Comparison of ENCODE assay signal across 8 cellular contexts in the genomic region with DNA sequence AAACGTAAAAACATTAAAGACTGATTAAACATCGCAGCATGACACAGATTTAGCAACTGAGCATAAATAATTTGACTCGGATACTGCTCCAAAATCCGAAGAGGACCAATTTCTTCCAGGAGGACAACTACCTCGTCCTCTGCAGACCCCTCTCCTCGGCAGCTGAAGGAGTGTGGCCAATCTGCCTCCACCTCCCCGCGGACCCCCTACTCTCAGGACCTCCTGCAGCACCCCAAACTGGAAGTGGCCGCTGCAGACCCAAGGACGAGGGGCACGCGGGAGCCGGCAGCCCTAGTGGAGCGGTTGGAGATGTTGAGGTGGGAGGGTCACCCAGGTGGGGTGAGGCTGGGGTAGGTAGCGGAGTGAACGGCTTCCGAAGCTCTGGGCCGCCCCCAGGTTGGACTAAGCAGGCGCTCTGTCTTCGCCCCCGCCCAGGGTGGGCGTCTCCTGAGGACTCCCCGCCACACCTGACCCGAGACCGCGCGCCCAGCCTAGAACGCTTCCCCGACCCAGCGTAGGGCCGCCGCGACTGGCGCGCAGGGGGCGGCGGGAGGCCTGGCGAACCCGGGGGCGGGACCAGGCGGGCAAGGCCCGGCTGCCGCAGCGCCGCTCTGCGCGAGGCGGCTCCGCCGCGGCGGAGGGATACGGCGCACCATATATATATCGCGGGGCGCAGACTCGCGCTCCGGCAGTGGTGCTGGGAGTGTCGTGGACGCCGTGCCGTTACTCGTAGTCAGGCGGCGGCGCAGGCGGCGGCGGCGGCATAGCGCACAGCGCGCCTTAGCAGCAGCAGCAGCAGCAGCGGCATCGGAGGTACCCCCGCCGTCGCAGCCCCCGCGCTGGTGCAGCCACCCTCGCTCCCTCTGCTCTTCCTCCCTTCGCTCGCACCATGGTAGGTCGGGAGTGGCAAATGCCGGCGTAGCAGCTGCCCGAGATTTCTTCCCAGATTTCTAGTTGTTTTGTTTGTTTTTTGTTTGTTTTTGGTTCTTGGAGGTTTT. TPM values are rescaled to one million over a fixed set of nuclear protein-coding genes. Genes with fewer than 3 reads are reported as not detected.
DNase-seq lines count a peak whose midpoint lies in the region; ATAC-seq, FAIRE-seq and TF ChIP-seq lines count a peak whose summit lies in the region.

Gene CALM1, plus strand, starts transcription at position 688 of the 998 bp plus-strand sequence. Its CDS starts 202 bp downstream, at position 890.

- H2AFZ ChIP-seq in H1 (ENCODE audit: low read length), result peak within 1 kb of the TSS; percentile 75; the same call in 1 of the 2 replicates

- POLR2A ChIA-PET in CD8-positive, alpha-beta T cell (lab: Charles Lee), result interaction anchor here (0.5 to 4.7 kb wide), 11 partner anchors 9 to 1725 kb away, joined by 3 to 307 read pairs (median 4); partner anchors contain the start of genes CPSF2, NDUFB1 and NRDE2
- POLR2A ChIA-PET in H1 (lab: Charles Lee; ENCODE audit: partially characterized antibody), result interaction anchor here (0.6 to 4.0 kb wide), 36 partner anchors 10 to 360 kb away, joined by 3 to 104 read pairs (median 4); no protein-coding TSS in a partner anchor

- H2BK12ac ChIP-seq in H1 (ENCODE audit: low read depth, low read length), result no peak within 1 kb of the TSS

- peak within 1 kb of the TSS; percentile 78 for H3K56ac ChIP-seq in H1 (replicated peaks; ENCODE audit: insufficient read length, low read depth, low read length)

- TF ChIP-seq CTCF in CD8-positive, alpha-beta T cell (IDR thresholded peaks at IDR 0.05), result no peak
- no peak; a peak in 1 of 4 replicates for TF ChIP-seq CTCF in H1 (IDR thresholded peaks at IDR 0.05; ENCODE audit: control extremely low read depth in 1 of 3, insufficient read depth in 1 of 3, low read depth in 1 of 3, low read length in 3 of 3)

- no peaks in the 10 kb centered on the region for H3K27me3 Mint-ChIP-seq in CD8-positive, alpha-beta T cell (ENCODE audit: low read depth)

- peak within 1 kb of the TSS; percentile 92 for H3K27ac ChIP-seq in CD8-positive, alpha-beta T cell (ENCODE audit: low read depth, low read length)
- H3K27ac ChIP-seq in H1 (ENCODE audit: low read depth, low read length), result no peak within 1 kb of the TSS

- no peak within 1 kb of the TSS for H2BK15ac ChIP-seq in H1 (ENCODE audit: low read length)

- H3K4me1 ChIP-seq in CD8-positive, alpha-beta T cell (ENCODE audit: insufficient read depth, low read length), result peaks cover 34% of the 10 kb centered on the region
- H3K4me1 ChIP-seq in H1 (replicated peaks in 1 of 4; ENCODE audit: control insufficient read depth in 3 of 4, insufficient read depth in 4 of 4, low read length in 3 of 4), result peaks cover 0 to 3% (median 1%) of the 10 kb centered on the region in 4 experiments; a peak in 2 of 7 replicates

- peak within 1 kb of the TSS; percentile 85 to 89 for H3K4me2 ChIP-seq in H1 (ENCODE audit: insufficient read depth in 1 of 2, low read depth in 2 of 2, low read length in 2 of 2)

- H3K9ac ChIP-seq in H1 (replicated peaks in 1 of 4; ENCODE audit: extremely low read depth in 1 of 4, low read depth in 3 of 4, low read length in 3 of 4), result peak within 1 kb of the TSS; percentile 70 to 90 (median 78)

- H4K5ac ChIP-seq in H1 (ENCODE audit: insufficient read length, low read depth, low read length), result peak within 1 kb of the TSS; percentile 45

- peaks cover 8% of the 10 kb centered on the region; the same call in 1 of the 2 replicates for H3K79me1 ChIP-seq in H1 (ENCODE audit: low read depth, low read length)

- no peak within 1 kb of the TSS; the same call in 1 of the 2 replicates for H3K18ac ChIP-seq in H1 (ENCODE audit: extremely low read depth, low read length)

- H3K4ac ChIP-seq in H1 (replicated peaks; ENCODE audit: insufficient read length, low read depth, low read length), result peak within 1 kb of the TSS; percentile 50

- H3K36me3 Mint-ChIP-seq in CD8-positive, alpha-beta T cell, result peaks cover 34% of the 10 kb centered on the region

- CTCF ChIA-PET in CD8-positive, alpha-beta T cell (lab: Charles Lee), result interaction anchor here (0.8 to 2.5 kb wide), 6 partner anchors 12 to 300 kb away, joined by 3 to 18 read pairs (median 4); no protein-coding TSS in a partner anchor
- CTCF ChIA-PET in H1 (lab: Charles Lee; ENCODE audit: partially characterized antibody), result interaction anchor here (0.6 to 2.2 kb wide), 9 partner anchors 12 to 361 kb away, joined by 3 to 8 read pairs (median 3); no protein-coding TSS in a partner anchor

- TF ChIP-seq EP300 in H1 (IDR thresholded peaks at IDR 0.05; ENCODE audit: borderline replicate concordance in 1 of 2, low read depth in 2 of 2, low read length in 2 of 2), result peak; percentile 26 to 79; a peak in 2 of 3 replicates

- peak within 1 kb of the TSS; percentile 86; the same call in 1 of the 2 replicates for H2BK5ac ChIP-seq in H1 (ENCODE audit: low read depth, low read length)

- H3K4me1 Mint-ChIP-seq in CD8-positive, alpha-beta T cell (ENCODE audit: low read depth), result peaks cover 33% of the 10 kb centered on the region

- H3K36me3 ChIP-seq in CD8-positive, alpha-beta T cell (ENCODE audit: insufficient read depth, low read length), result peaks cover 19% of the 10 kb centered on the region
- peaks cover 8 to 16% (median 10%) of the 10 kb centered on the region in 4 experiments for H3K36me3 ChIP-seq in H1 (ENCODE audit: control insufficient read depth in 2 of 4, insufficient read depth in 4 of 4, low read length in 3 of 4)

- no peaks in the 10 kb centered on the region for H3K9me3 ChIP-seq in CD8-positive, alpha-beta T cell (ENCODE audit: low read length)
- H3K9me3 ChIP-seq in H1 (ENCODE audit: insufficient read depth in 2 of 2, low read depth in 1 of 2, low read length in 1 of 2), result no peaks in the 10 kb centered on the region; a peak in 1 of 4 replicates

- H2AK5ac ChIP-seq in H1 (ENCODE audit: low read depth, low read length), result no peak within 1 kb of the TSS

- no peaks in the 10 kb centered on the region for H3K27me3 ChIP-seq in CD8-positive, alpha-beta T cell (ENCODE audit: insufficient read depth, low read length)
- no peaks in the 10 kb centered on the region for H3K27me3 ChIP-seq in H1 (replicated peaks in 1 of 4; ENCODE audit: control insufficient read depth in 3 of 4, extremely low read depth in 1 of 4, insufficient read depth in 3 of 4, low read length in 3 of 4)

- H2BK120ac ChIP-seq in H1 (replicated peaks; ENCODE audit: low read depth, low read length), result no peak within 1 kb of the TSS

- ATAC-seq in CD8-positive, alpha-beta T cell, result peak; percentile 63
- ATAC-seq in GM19452 (IDR thresholded peaks at IDR 0.05; ENCODE audit: unreplicated experiment), result peak; percentile 65
- peak; percentile 28 for ATAC-seq in HG03575 (IDR thresholded peaks at IDR 0.05; ENCODE audit: extremely low read depth, insufficient number of reproducible peaks, low FRiP score, unreplicated experiment)

- H3K23me2 ChIP-seq in H1 (ENCODE audit: low read depth, low read length), result peaks cover 8% of the 10 kb centered on the region

- TF ChIP-seq RAD21 in H1 (IDR thresholded peaks at IDR 0.05 in 1 of 2, conservative IDR thresholded peaks at IDR 0.05 in 1 of 2; ENCODE audit: low read depth in 2 of 2, low read length in 2 of 2), result peak in 1 of 2 experiments; percentile 16; a peak in 1 of 4 replicates

- H3K4me3 Mint-ChIP-seq in CD8-positive, alpha-beta T cell, result peak within 1 kb of the TSS; percentile 99

- H3K79me2 ChIP-seq in H1 (ENCODE audit: control insufficient read depth in 1 of 2, insufficient read depth in 2 of 2, low read length in 2 of 2), result peaks cover 3 to 36% of the 10 kb centered on the region in 2 experiments; a peak in 2 of 4 replicates

- H4K8ac ChIP-seq in H1 (ENCODE audit: extremely low read depth, insufficient read depth, low read length), result peak within 1 kb of the TSS; percentile 58

- WGBS in H1 (ENCODE audit: extremely low coverage in 1 of 2, insufficient coverage in 1 of 2, insufficient read length in 1 of 2, insufficient replicate concordance in 2 of 2, low coverage in 1 of 2, low lambda C conversion rate in 2 of 2, missing lambda C conversion rate in 1 of 2), 2 experiments, result 3% methylated on average over 48 of the region's 89 CpGs; no CpG with 5 or more reads in 1 of the 2 experiments

- H3K9me3 Mint-ChIP-seq in CD8-positive, alpha-beta T cell, result no peaks in the 10 kb centered on the region

- intact Hi-C loops in CD8-positive, alpha-beta T cell (cut with DNase I, micrococcal nuclease), result loop anchor here (1.0 to 10.0 kb wide), 9 partner anchors 13 to 1111 kb away; partner anchors contain the start of genes EFCAB11 (in 1 of the 2), FOXN3 (in 1 of the 2), NRDE2 (in 1 of the 2) and PSMC1 (in 1 of the 2)

- no peak within 1 kb of the TSS for H3K23ac ChIP-seq in H1 (ENCODE audit: insufficient read length)

- FAIRE-seq in H1 (lab: Jason Lieb, UNC), result no peak

- H3K27ac Mint-ChIP-seq in CD8-positive, alpha-beta T cell, result peak within 1 kb of the TSS; percentile 96

- peak within 1 kb of the TSS; percentile 91 for H3K4me3 ChIP-seq in CD8-positive, alpha-beta T cell (ENCODE audit: low read depth, low read length)
- H3K4me3 ChIP-seq in H1 (ENCODE audit: extremely low read depth in 1 of 4, insufficient read depth in 2 of 4, low read depth in 3 of 4, low read length in 4 of 4), result peak within 1 kb of the TSS; percentile 79 to 88 (median 87)

- peak; percentile 94 to 99 (median 97) for DNase-seq in CD8-positive, alpha-beta T cell
- peak; percentile 86 for DNase-seq in NK-92 treated with Interleukin-12 subunit alpha and Interleukin-12 subunit beta, amount 100 ng/mL, for 24 hours (lab: John Stamatoyannopoulos, UW)
- DNase-seq in activated CD8-positive, alpha-beta memory T cell treated with anti-CD3 and anti-CD28 coated beads for 48 hours (ENCODE audit: low read depth in 2 of 3, low spot score in 2 of 3), result peak; percentile 95 to 98 (median 97)
- DNase-seq in H1 (ENCODE audit: low read depth in 1 of 2, low spot score in 2 of 2), result peak; percentile 80 to 97
- peak; percentile 99 for DNase-seq in mesenteric fat pad (ENCODE audit: low spot score)
- peak; percentile 92 for DNase-seq in stimulated activated CD8-positive, alpha-beta memory T cell treated with anti-CD3 and anti-CD28 coated beads, Interleukin-15, amount 100 ng/mL, for 1 hour (ENCODE audit: low read depth)

- H2BK20ac ChIP-seq in H1 (ENCODE audit: low read length), result no peak within 1 kb of the TSS

- H4K20me1 ChIP-seq in H1 (replicated peaks in 1 of 2; ENCODE audit: control insufficient read depth in 1 of 2, insufficient read depth in 2 of 2, low read length in 2 of 2), result peaks cover 13 to 21% of the 10 kb centered on the region in 2 experiments

- no peak within 1 kb of the TSS for H3K14ac ChIP-seq in H1 (ENCODE audit: insufficient read length)

- TF ChIP-seq POLR2A in H1 (IDR thresholded peaks at IDR 0.05; ENCODE audit: control extremely low read depth in 1 of 2, low read depth in 2 of 2, low read length in 2 of 2), result peak; percentile 100

- peak within 1 kb of the TSS; percentile 64 for H4K91ac ChIP-seq in H1 (replicated peaks; ENCODE audit: insufficient read length, low read length)

RNA-seq across cellular contexts. Expression of gene CALM1, which starts in this region (rescaled TPM):
- 1,000 to 10,000 TPM in 1 of 2 experiments, 100 to 1,000 TPM in 1; 988 to 1,053 TPM for total RNA-seq in CD8-positive, alpha-beta T cell
- 398 and 422 TPM in 2 replicates for total RNA-seq in H1 (2021; fragmentation: NEBNext Ultra II Directional; extraction: Animal tissue kit (Norgen Biotek cat#: 25700))
- 279 and 285 TPM in 2 replicates for polyA plus RNA-seq in H1 (2011; rRNA removed)
- polyA plus RNA-seq in H1 (2011; cell fraction: cytosol; rRNA removed), result 386 TPM
- 172 TPM for polyA plus RNA-seq in H1 (2011; cell fraction: nucleus; rRNA removed)
- polyA plus RNA-seq in H1 (2012, experiment 1 of 2), result 280 to 423 TPM (median 293 TPM) in 4 replicates
- 59.7 TPM for polyA plus RNA-seq in H1 (2012, experiment 2 of 2)
- polyA plus RNA-seq in H1 (2013, experiment 1 of 2), result 408 TPM
- polyA plus RNA-seq in H1 (2013, experiment 2 of 2), result 425 TPM
- polyA minus RNA-seq in H1 (2011; rRNA and poly(A)+ RNA removed), result 201 and 209 TPM in 2 replicates
- 260 TPM for polyA minus RNA-seq in H1 (2011; cell fraction: cytosol; rRNA and poly(A)+ RNA removed)
- 276 TPM for polyA minus RNA-seq in H1 (2011; cell fraction: nucleus; rRNA and poly(A)+ RNA removed)
- 549 TPM for total RNA-seq in mesenteric fat pad
